7 cellular contexts compared by ENCODE assay signal in the genomic region with DNA sequence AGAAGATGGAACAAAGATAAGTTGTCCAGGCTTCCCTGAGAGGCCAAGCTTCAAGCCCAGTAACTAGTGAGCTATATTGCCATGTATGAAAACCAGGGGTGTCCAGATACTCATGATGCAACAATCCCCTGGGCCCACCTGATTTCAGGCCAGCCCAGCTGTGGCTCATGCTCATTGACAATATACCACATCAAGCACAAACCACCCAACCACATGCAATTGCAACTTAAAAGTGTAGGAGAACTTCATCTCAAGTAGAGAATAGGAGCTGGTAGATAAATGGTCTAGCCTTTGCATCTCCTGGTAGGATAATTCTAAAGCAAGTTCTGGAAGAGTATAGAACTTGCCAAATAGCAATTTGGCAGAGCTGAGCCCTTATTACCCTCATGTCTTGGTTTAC.
"Had no signal": no experiment of that assay in that cellular context is flagged by ENCODE, and none has a peak within 500 bp of the region (broad histone marks: within the 10 kb centered on the region; RNA-seq: fewer than 3 reads in every experiment).

No MANE protein-coding gene starts in this region.

- DNase-seq: GDM1, GF-D8 had no signal

- FAIRE-seq: G401.6, GM12891, GM12892, GM18507, GM19239 had no signal
